In the genomic region with DNA sequence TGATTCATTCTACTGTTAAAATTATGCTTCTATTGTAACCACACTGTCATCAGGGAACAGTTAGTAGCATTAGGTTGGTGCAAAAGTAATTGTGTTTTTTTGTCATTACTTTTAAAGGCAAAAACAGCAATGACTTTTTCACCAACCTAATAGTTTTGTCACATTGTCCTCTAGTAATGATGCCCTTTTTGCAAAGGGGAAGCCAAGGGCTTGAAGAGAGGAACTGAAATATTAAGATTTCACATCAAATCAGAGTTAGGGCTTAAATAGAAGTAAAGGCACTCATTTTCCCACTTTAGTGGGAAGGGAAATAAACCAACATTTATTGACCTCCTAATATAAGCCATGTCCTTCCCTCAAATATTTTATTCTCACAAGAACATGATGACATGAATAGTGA, we compare ENCODE assay signal across 39 cellular contexts.
"Had no signal": no experiment of that assay in that cellular context is flagged by ENCODE, and none has a peak within 500 bp of the region (broad histone marks: within the 10 kb centered on the region; RNA-seq: fewer than 3 reads in every experiment).

No MANE protein-coding gene starts in this region.

- H3K9me3 ChIP-seq: adrenal gland, ascending aorta, body of pancreas, breast epithelium had no signal

- H3K4me3 Mint-ChIP-seq: activated naive CD4-positive, alpha-beta T cell treated with anti-CD3 and anti-CD28 coated beads for 36 hours; activated naive CD4-positive, alpha-beta T cell treated with anti-CD3 and anti-CD28 coated beads, Interleukin-2, amount 10 ng/mL, durations not matched to agents 7 days and 5 days; activated naive CD4-positive, alpha-beta T cell treated with anti-CD3 and anti-CD28 coated beads, Interleukin-2, amount 50 U/mL, for 24 hours; activated naive CD8-positive, alpha-beta T cell; activated naive CD8-positive, alpha-beta T cell treated with anti-CD3 and anti-CD28 coated beads for 36 hours; activated naive CD8-positive, alpha-beta T cell treated with anti-CD3 and anti-CD28 coated beads, Interleukin-2, amount 10 ng/mL, durations not matched to agents 7 days and 5 days; activated naive CD8-positive, alpha-beta T cell treated with anti-CD3 and anti-CD28 coated beads, Interleukin-2, amount 50 U/mL, for 24 hours; activated T-cell treated with anti-CD3 and anti-CD28 coated beads, Interleukin-2, amount 50 U/mL, for 24 hours; activated T-cell treated with anti-CD3 and anti-CD28 coated beads, Interleukin-2, amount 50 U/mL, for 4 hours; activated T-cell treated with anti-CD3 and anti-CD28 coated beads, Interleukin-2, amount 50 U/mL, for 72 hours; activated T-helper 1 cell treated with anti-CD3 and anti-CD28 coated beads, Interleukin-12 subunit alpha, Interleukin-12 subunit beta, Interleukin-2, Interleukin-4 antibody, amounts not matched to agents 30 ng/mL and 10 ng/mL and 1 ng/mL, durations not matched to agents 14 hours and 24 hours and 36 hours; activated T-helper 17 cell treated with anti-CD3 and anti-CD28 coated beads, Interleukin-2, amount 50 U/mL, for 72 hours; brain; central memory CD8-positive, alpha-beta T cell had no signal

- H3K36me3 ChIP-seq: adrenal gland, ascending aorta, brain microvascular endothelial cell, breast epithelium, cardiac muscle cell had no signal

- H3K27me3 Mint-ChIP-seq: activated naive CD4-positive, alpha-beta T cell treated with anti-CD3 and anti-CD28 coated beads, Interleukin-2, amount 10 ng/mL, durations not matched to agents 7 days and 5 days; activated naive CD8-positive, alpha-beta T cell treated with anti-CD3 and anti-CD28 coated beads, Interleukin-2, amount 10 ng/mL, durations not matched to agents 7 days and 5 days; activated naive CD8-positive, alpha-beta T cell treated with anti-CD3 and anti-CD28 coated beads, Interleukin-2, amount 50 U/mL, for 24 hours; activated T-cell treated with anti-CD3 and anti-CD28 coated beads, Interleukin-2, amount 50 U/mL, for 24 hours; central memory CD8-positive, alpha-beta T cell had no signal

- H3K4me1 ChIP-seq: adrenal gland, ascending aorta, body of pancreas, breast epithelium had no signal

- H3K27ac ChIP-seq: adrenal gland, ascending aorta, body of pancreas, brain microvascular endothelial cell, breast epithelium, cardiac muscle cell had no signal

- H3K27ac Mint-ChIP-seq: activated naive CD4-positive, alpha-beta T cell treated with anti-CD3 and anti-CD28 coated beads for 36 hours; activated naive CD4-positive, alpha-beta T cell treated with anti-CD3 and anti-CD28 coated beads, Interleukin-2, amount 10 ng/mL, durations not matched to agents 7 days and 5 days; activated naive CD4-positive, alpha-beta T cell treated with anti-CD3 and anti-CD28 coated beads, Interleukin-2, amount 50 U/mL, for 24 hours; activated naive CD4-positive, alpha-beta T cell treated with anti-CD3 and anti-CD28 coated beads, Interleukin-2, amount 50 U/mL, for 72 hours; activated naive CD8-positive, alpha-beta T cell; activated naive CD8-positive, alpha-beta T cell treated with anti-CD3 and anti-CD28 coated beads for 36 hours; activated naive CD8-positive, alpha-beta T cell treated with anti-CD3 and anti-CD28 coated beads, Interleukin-2, amount 10 ng/mL, durations not matched to agents 7 days and 5 days; activated naive CD8-positive, alpha-beta T cell treated with anti-CD3 and anti-CD28 coated beads, Interleukin-2, amount 50 U/mL, for 24 hours; activated T-cell treated with anti-CD3 and anti-CD28 coated beads, Interleukin-2, amount 50 U/mL, for 24 hours; activated T-cell treated with anti-CD3 and anti-CD28 coated beads, Interleukin-2, amount 50 U/mL, for 72 hours; activated T-helper 1 cell treated with anti-CD3 and anti-CD28 coated beads, Interleukin-12 subunit alpha, Interleukin-12 subunit beta, Interleukin-2, Interleukin-4 antibody, amounts not matched to agents 30 ng/mL and 10 ng/mL and 1 ng/mL, durations not matched to agents 14 hours and 24 hours and 36 hours; activated T-helper 17 cell treated with anti-CD3 and anti-CD28 coated beads, Interleukin-2, amount 50 U/mL, for 72 hours; activated T-helper 2 cell treated with anti-CD3 and anti-CD28 coated beads, Interferon-gamma antibody, Interleukin-2, Interleukin-4, amounts not matched to agents 10 μg/mL and 5 μg/mL and 100 μg/mL, durations not matched to agents 14 hours and 24 hours and 36 hours had no signal

- H3K4me3 ChIP-seq: adrenal gland, ascending aorta, body of pancreas, breast epithelium, cardiac muscle cell had no signal

- ATAC-seq: activated naive CD4-positive, alpha-beta T cell treated with anti-CD3 and anti-CD28 coated beads, Interleukin-2, amount 50 U/mL, for 72 hours; activated naive CD8-positive, alpha-beta T cell treated with anti-CD3 and anti-CD28 coated beads, Interleukin-2, amount 50 U/mL, for 24 hours; activated T-cell treated with anti-CD3 and anti-CD28 coated beads, Interleukin-2, amount 50 U/mL, for 4 hours; activated T-cell treated with anti-CD3 and anti-CD28 coated beads, Interleukin-2, amount 50 U/mL, for 72 hours; activated T-helper 17 cell treated with anti-CD3 and anti-CD28 coated beads, Interleukin-2, amount 50 U/mL, for 72 hours; body of pancreas had no signal

- H3K36me3 Mint-ChIP-seq: activated naive CD4-positive, alpha-beta T cell treated with anti-CD3 and anti-CD28 coated beads, Interleukin-2, amount 10 ng/mL, durations not matched to agents 7 days and 5 days; activated naive CD4-positive, alpha-beta T cell treated with anti-CD3 and anti-CD28 coated beads, Interleukin-2, amount 50 U/mL, for 24 hours; activated naive CD4-positive, alpha-beta T cell treated with anti-CD3 and anti-CD28 coated beads, Interleukin-2, amount 50 U/mL, for 72 hours; activated naive CD8-positive, alpha-beta T cell; activated naive CD8-positive, alpha-beta T cell treated with anti-CD3 and anti-CD28 coated beads for 36 hours; activated naive CD8-positive, alpha-beta T cell treated with anti-CD3 and anti-CD28 coated beads, Interleukin-2, amount 10 ng/mL, durations not matched to agents 7 days and 5 days had no signal

- DNase-seq: activated effector memory CD4-positive, alpha-beta T cell treated with anti-CD3 and anti-CD28 coated beads, Interleukin-2, amount 50 U/mL, for 16 hours; activated effector memory CD4-positive, alpha-beta T cell treated with Interleukin-2 at 50 U/mL for 16 hours; activated gamma-delta T cell; activated gamma-delta T cell treated with Interleukin-2 at 50 U/mL for 16 hours; activated naive CD4-positive, alpha-beta T cell; activated naive CD4-positive, alpha-beta T cell treated with anti-CD3 and anti-CD28 coated beads for 36 hours; activated naive CD4-positive, alpha-beta T cell treated with anti-CD3 and anti-CD28 coated beads, Interleukin-2, amount 10 ng/mL, durations not matched to agents 7 days and 5 days; activated naive CD4-positive, alpha-beta T cell treated with anti-CD3 and anti-CD28 coated beads, Interleukin-2, amount 50 U/mL, for 16 hours; activated naive CD4-positive, alpha-beta T cell treated with Interleukin-2 at 50 U/mL for 16 hours; activated naive CD8-positive, alpha-beta T cell treated with anti-CD3 and anti-CD28 coated beads for 36 hours; activated naive CD8-positive, alpha-beta T cell treated with anti-CD3 and anti-CD28 coated beads, Interleukin-2, amount 10 ng/mL, durations not matched to agents 7 days and 5 days; activated naive CD8-positive, alpha-beta T cell treated with anti-CD3 and anti-CD28 coated beads, Interleukin-2, amount 50 U/mL, for 24 hours; activated T-cell treated with anti-CD3 and anti-CD28 coated beads, Interleukin-2, amount 50 U/mL, for 1 hour; activated T-cell treated with anti-CD3 and anti-CD28 coated beads, Interleukin-2, amount 50 U/mL, for 24 hours; activated T-cell treated with anti-CD3 and anti-CD28 coated beads, Interleukin-2, amount 50 U/mL, for 4 hours; activated T-cell treated with anti-CD3 and anti-CD28 coated beads, Interleukin-2, amount 50 U/mL, for 48 hours; activated T-cell treated with anti-CD3 and anti-CD28 coated beads, Interleukin-2, amount 50 U/mL, for 72 hours; adrenal gland; amniotic stem cell; amygdala; anterior cingulate cortex; aorta; body of pancreas; brain microvascular endothelial cell; caudate nucleus; central memory CD4-positive, alpha-beta T cell; cerebellar nuclear complex had no signal

- H3K4me1 Mint-ChIP-seq: activated naive CD4-positive, alpha-beta T cell treated with anti-CD3 and anti-CD28 coated beads, Interleukin-2, amount 10 ng/mL, durations not matched to agents 7 days and 5 days; activated naive CD4-positive, alpha-beta T cell treated with anti-CD3 and anti-CD28 coated beads, Interleukin-2, amount 50 U/mL, for 24 hours; activated naive CD8-positive, alpha-beta T cell treated with anti-CD3 and anti-CD28 coated beads for 36 hours; activated naive CD8-positive, alpha-beta T cell treated with anti-CD3 and anti-CD28 coated beads, Interleukin-2, amount 10 ng/mL, durations not matched to agents 7 days and 5 days; activated naive CD8-positive, alpha-beta T cell treated with anti-CD3 and anti-CD28 coated beads, Interleukin-2, amount 50 U/mL, for 24 hours; activated T-helper 17 cell treated with anti-CD3 and anti-CD28 coated beads, Interleukin-2, amount 50 U/mL, for 72 hours; central memory CD8-positive, alpha-beta T cell had no signal

- FAIRE-seq: astrocyte had no signal

- H3K27me3 ChIP-seq: adrenal gland, ascending aorta, body of pancreas, brain microvascular endothelial cell, breast epithelium had no signal

- H3K9me3 Mint-ChIP-seq: activated naive CD4-positive, alpha-beta T cell treated with anti-CD3 and anti-CD28 coated beads for 36 hours; activated naive CD4-positive, alpha-beta T cell treated with anti-CD3 and anti-CD28 coated beads, Interleukin-2, amount 10 ng/mL, durations not matched to agents 7 days and 5 days; activated naive CD8-positive, alpha-beta T cell treated with anti-CD3 and anti-CD28 coated beads for 36 hours; activated naive CD8-positive, alpha-beta T cell treated with anti-CD3 and anti-CD28 coated beads, Interleukin-2, amount 10 ng/mL, durations not matched to agents 7 days and 5 days; activated naive CD8-positive, alpha-beta T cell treated with anti-CD3 and anti-CD28 coated beads, Interleukin-2, amount 50 U/mL, for 24 hours; activated T-cell treated with anti-CD3 and anti-CD28 coated beads, Interleukin-2, amount 50 U/mL, for 24 hours; activated T-cell treated with anti-CD3 and anti-CD28 coated beads, Interleukin-2, amount 50 U/mL, for 4 hours; activated T-cell treated with anti-CD3 and anti-CD28 coated beads, Interleukin-2, amount 50 U/mL, for 72 hours; activated T-helper 1 cell treated with anti-CD3 and anti-CD28 coated beads, Interleukin-12 subunit alpha, Interleukin-12 subunit beta, Interleukin-2, Interleukin-4 antibody, amounts not matched to agents 30 ng/mL and 10 ng/mL and 1 ng/mL, durations not matched to agents 14 hours and 24 hours and 36 hours; activated T-helper 17 cell treated with anti-CD3 and anti-CD28 coated beads, Interleukin-2, amount 50 U/mL, for 72 hours; activated T-helper 2 cell treated with anti-CD3 and anti-CD28 coated beads, Interferon-gamma antibody, Interleukin-2, Interleukin-4, amounts not matched to agents 10 μg/mL and 5 μg/mL and 100 μg/mL, durations not matched to agents 14 hours and 24 hours and 36 hours had no signal
